Comparison of ENCODE assay signal across 26 cellular contexts in the genomic region with DNA sequence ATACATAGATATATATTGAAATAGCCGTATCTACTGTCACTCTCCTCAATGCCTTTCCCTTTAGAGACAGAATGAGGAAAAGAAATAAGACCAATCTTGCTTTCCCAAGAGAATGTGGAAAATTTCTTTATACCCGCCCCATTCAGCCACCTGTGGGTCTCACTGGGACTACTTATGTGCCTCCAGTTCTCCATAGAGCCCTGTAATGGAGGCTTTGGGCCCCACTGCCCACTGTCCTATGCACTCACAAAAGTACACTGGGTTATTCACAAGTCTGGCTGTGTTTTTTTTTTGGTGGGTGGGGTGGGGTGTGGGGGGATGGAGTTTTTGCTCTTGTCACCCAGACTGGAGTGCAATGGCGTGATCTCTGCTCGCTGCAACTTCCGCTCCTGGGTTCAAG.
A peak's percentile ranks its signal among the peaks of the same experiment; 100 is the strongest.
DNase-seq lines count a peak whose midpoint lies in the region; ATAC-seq and TF ChIP-seq lines count a peak whose summit lies in the region.
"Had no signal": no experiment of that assay in that cellular context is flagged by ENCODE, and none has a peak within 500 bp of the region (broad histone marks: within the 10 kb centered on the region; RNA-seq: fewer than 3 reads in every experiment).

No MANE protein-coding gene starts in this region.

- H3K27ac ChIP-seq in breast epithelium (no peak overlapping the region), GM23338 (ENCODE audit: low read depth) (no peak overlapping the region)
- H3K27ac ChIP-seq: BLaER1, GM23248 had no signal

- H3K36me3 ChIP-seq in breast epithelium (no peaks in the 10 kb centered on the region), GM23338 (ENCODE audit: insufficient read depth) (no peaks in the 10 kb centered on the region)
- H3K36me3 ChIP-seq: BLaER1, MG63 had no signal

- no peak overlapping the region for H3K4me3 Mint-ChIP-seq in stimulated activated naive CD8-positive, alpha-beta T cell treated with anti-CD3 and anti-CD28 coated beads, Interleukin-15, amount 100 ng/mL, for 72 hours
- no peak overlapping the region for H3K4me3 Mint-ChIP-seq in activated T-helper 17 cell treated with anti-CD3 and anti-CD28 coated beads, Interleukin-2, amount 50 U/mL, for 72 hours
- H3K4me3 Mint-ChIP-seq in GM23338: no peak overlapping the region
- H3K4me3 Mint-ChIP-seq: CD4-positive, CD25-positive, alpha-beta regulatory T cell; H9; T-helper 1 cell treated with Interleukin-12 subunit alpha and Interleukin-12 subunit beta and Interleukin-4 antibody, amounts not matched to agents 30 μg/mL and 1 μg/mL, for 36 hours had no signal

- H3K36me3 Mint-ChIP-seq in activated T-helper 17 cell treated with anti-CD3 and anti-CD28 coated beads, Interleukin-2, amount 50 U/mL, for 72 hours (ENCODE audit: low read depth): no peaks in the 10 kb centered on the region
- H3K36me3 Mint-ChIP-seq in GM23338 (ENCODE audit: low read depth): no peaks in the 10 kb centered on the region
- H3K36me3 Mint-ChIP-seq: CD4-positive, CD25-positive, alpha-beta regulatory T cell had no signal

- H3K27me3 Mint-ChIP-seq in stimulated activated naive CD8-positive, alpha-beta T cell treated with anti-CD3 and anti-CD28 coated beads, Interleukin-15, amount 100 ng/mL, for 72 hours: no peaks in the 10 kb centered on the region
- peaks cover 3% of the 10 kb centered on the region for H3K27me3 Mint-ChIP-seq in activated T-helper 17 cell treated with anti-CD3 and anti-CD28 coated beads, Interleukin-2, amount 50 U/mL, for 72 hours
- peaks cover 1% of the 10 kb centered on the region for H3K27me3 Mint-ChIP-seq in GM23338 (ENCODE audit: insufficient read depth, low read depth, poor library complexity)

- peak; percentile 38 for ATAC-seq in stimulated activated naive CD8-positive, alpha-beta T cell treated with anti-CD3 and anti-CD28 coated beads, Interleukin-15, amount 100 ng/mL, for 72 hours
- no peak for ATAC-seq in stimulated activated naive CD8-positive, alpha-beta T cell treated with anti-CD3 and anti-CD28 coated beads, Interleukin-15, Interleukin-2, amounts not matched to agents 100 U/mL and 50 U/mL, for 24 hours
- peak; percentile 12 for ATAC-seq in GM19455 (IDR thresholded peaks at IDR 0.05; ENCODE audit: unreplicated experiment)
- ATAC-seq in HG02610 (IDR thresholded peaks at IDR 0.05; ENCODE audit: unreplicated experiment): peak; percentile 14
- no peak for ATAC-seq in activated T-helper 17 cell treated with anti-CD3 and anti-CD28 coated beads, Interleukin-2, amount 50 U/mL, for 72 hours (replicated peaks)
- ATAC-seq in GM23338: no peak
- ATAC-seq: PC-3 had no signal

- H3K9me3 Mint-ChIP-seq in stimulated activated naive CD8-positive, alpha-beta T cell treated with anti-CD3 and anti-CD28 coated beads, Interleukin-15, amount 100 ng/mL, for 72 hours: no peaks in the 10 kb centered on the region
- no peaks in the 10 kb centered on the region for H3K9me3 Mint-ChIP-seq in activated T-helper 17 cell treated with anti-CD3 and anti-CD28 coated beads, Interleukin-2, amount 50 U/mL, for 72 hours
- H3K9me3 Mint-ChIP-seq in GM23338: no peaks in the 10 kb centered on the region
- H3K9me3 Mint-ChIP-seq: H9; T-helper 1 cell treated with Interleukin-12 subunit alpha and Interleukin-12 subunit beta and Interleukin-4 antibody, amounts not matched to agents 30 μg/mL and 1 μg/mL, for 36 hours had no signal

- no peaks in the 10 kb centered on the region for H3K9me2 ChIP-seq in GM23338 (ENCODE audit: insufficient read depth)
- H3K9me2 ChIP-seq: SK-N-SH had no signal

- no peaks in the 10 kb centered on the region for H3K79me2 ChIP-seq in GM23338 (replicated peaks; ENCODE audit: insufficient read depth)

- no peaks in the 10 kb centered on the region for H3K27me3 ChIP-seq in breast epithelium
- H3K27me3 ChIP-seq in GM23338 (ENCODE audit: insufficient read depth): no peaks in the 10 kb centered on the region
- H3K27me3 ChIP-seq: BLaER1, MG63 had no signal

- peaks cover 0 to 4% of the 10 kb centered on the region in 2 donors for H3K9me3 ChIP-seq in breast epithelium
- H3K9me3 ChIP-seq: BLaER1, MG63, SK-N-SH had no signal

- no peak overlapping the region for H3K27ac Mint-ChIP-seq in stimulated activated naive CD8-positive, alpha-beta T cell treated with anti-CD3 and anti-CD28 coated beads, Interleukin-15, amount 100 ng/mL, for 72 hours
- H3K27ac Mint-ChIP-seq in activated T-helper 17 cell treated with anti-CD3 and anti-CD28 coated beads, Interleukin-2, amount 50 U/mL, for 72 hours: peak overlapping the region; percentile 36
- no peak overlapping the region for H3K27ac Mint-ChIP-seq in GM23338
- H3K27ac Mint-ChIP-seq: CD4-positive, CD25-positive, alpha-beta regulatory T cell; H9; T-helper 1 cell treated with Interleukin-12 subunit alpha and Interleukin-12 subunit beta and Interleukin-4 antibody, amounts not matched to agents 30 μg/mL and 1 μg/mL, for 36 hours had no signal

- peaks cover 8% of the 10 kb centered on the region for H3K4me1 Mint-ChIP-seq in stimulated activated naive CD8-positive, alpha-beta T cell treated with anti-CD3 and anti-CD28 coated beads, Interleukin-15, amount 100 ng/mL, for 72 hours
- H3K4me1 Mint-ChIP-seq in activated T-helper 17 cell treated with anti-CD3 and anti-CD28 coated beads, Interleukin-2, amount 50 U/mL, for 72 hours: no peaks in the 10 kb centered on the region
- peaks cover 10% of the 10 kb centered on the region; the same call in 2 of the 3 replicates for H3K4me1 Mint-ChIP-seq in GM23338
- H3K4me1 Mint-ChIP-seq: CD4-positive, CD25-positive, alpha-beta regulatory T cell had no signal

- TF ChIP-seq CTCF in breast epithelium (IDR thresholded peaks at IDR 0.05): no peak
- TF ChIP-seq CTCF in GM23338 (conservative IDR thresholded peaks at IDR 0.05; ENCODE audit: low read depth in 2 of 2): no peak

- intact Hi-C loops in breast epithelium (cut with DNase I; ENCODE audit: low total_unique reads): no loop called here

- no peak overlapping the region for H3K4me2 ChIP-seq in GM23338
- H3K4me2 ChIP-seq: BLaER1, SK-N-SH had no signal

- no peaks in the 10 kb centered on the region for H3K4me1 ChIP-seq in breast epithelium
- no peaks in the 10 kb centered on the region; the same call in 1 of the 2 replicates for H3K4me1 ChIP-seq in GM23338 (ENCODE audit: insufficient read depth)
- H3K4me1 ChIP-seq: BLaER1 had no signal

- H3F3A ChIP-seq in GM23338 (replicated peaks; ENCODE audit: low read depth): no peaks in the 10 kb centered on the region

- DNase-seq in stimulated activated naive CD8-positive, alpha-beta T cell treated with anti-CD3 and anti-CD28 coated beads, Interleukin-15, amount 100 ng/mL, for 72 hours: no peak
- no peak for DNase-seq in stimulated activated naive CD8-positive, alpha-beta T cell treated with anti-CD3 and anti-CD28 coated beads, Interleukin-15, Interleukin-2, amounts not matched to agents 100 U/mL and 50 U/mL, for 24 hours
- DNase-seq in breast epithelium (ENCODE audit: low spot score in 2 of 2): no peak
- DNase-seq in HT-29 (ENCODE audit: low spot score): no peak
- no peak for DNase-seq in GM23338 (ENCODE audit: low spot score)
- DNase-seq: GM23248; H9; IMR-90; KG1; MG63; NCI-H1105 treated with DMSO at 0.1 percent for 48 hours; NCI-H146; NCI-H1930; NCI-H446; NCI-H524 treated with DMSO at 0.1 percent for 48 hours; NCI-H774; NK-92 treated with Interleukin-12 subunit alpha and Interleukin-12 subunit beta, amount 100 ng/mL, for 24 hours; PC-3; SK-N-SH; SW 1271 had no signal

- no peak overlapping the region for H2AFZ ChIP-seq in GM23338
- H2AFZ ChIP-seq: GM23248 had no signal

- no peak overlapping the region for H3K4me3 ChIP-seq in breast epithelium
- no peak overlapping the region for H3K4me3 ChIP-seq in GM23338
- H3K4me3 ChIP-seq: BLaER1, GM23248, MG63 had no signal

- no peak for TF ChIP-seq POLR2A in breast epithelium (IDR thresholded peaks at IDR 0.05)

- H4K20me1 ChIP-seq in GM23338 (replicated peaks; ENCODE audit: insufficient read depth): no peaks in the 10 kb centered on the region
- H4K20me1 ChIP-seq: BLaER1 had no signal

TF ChIP-seq in GM23338, 12 proteins besides CTCF, POLR2A, EP300 and RAD21:
- TF ChIP-seq, protein P1, sequence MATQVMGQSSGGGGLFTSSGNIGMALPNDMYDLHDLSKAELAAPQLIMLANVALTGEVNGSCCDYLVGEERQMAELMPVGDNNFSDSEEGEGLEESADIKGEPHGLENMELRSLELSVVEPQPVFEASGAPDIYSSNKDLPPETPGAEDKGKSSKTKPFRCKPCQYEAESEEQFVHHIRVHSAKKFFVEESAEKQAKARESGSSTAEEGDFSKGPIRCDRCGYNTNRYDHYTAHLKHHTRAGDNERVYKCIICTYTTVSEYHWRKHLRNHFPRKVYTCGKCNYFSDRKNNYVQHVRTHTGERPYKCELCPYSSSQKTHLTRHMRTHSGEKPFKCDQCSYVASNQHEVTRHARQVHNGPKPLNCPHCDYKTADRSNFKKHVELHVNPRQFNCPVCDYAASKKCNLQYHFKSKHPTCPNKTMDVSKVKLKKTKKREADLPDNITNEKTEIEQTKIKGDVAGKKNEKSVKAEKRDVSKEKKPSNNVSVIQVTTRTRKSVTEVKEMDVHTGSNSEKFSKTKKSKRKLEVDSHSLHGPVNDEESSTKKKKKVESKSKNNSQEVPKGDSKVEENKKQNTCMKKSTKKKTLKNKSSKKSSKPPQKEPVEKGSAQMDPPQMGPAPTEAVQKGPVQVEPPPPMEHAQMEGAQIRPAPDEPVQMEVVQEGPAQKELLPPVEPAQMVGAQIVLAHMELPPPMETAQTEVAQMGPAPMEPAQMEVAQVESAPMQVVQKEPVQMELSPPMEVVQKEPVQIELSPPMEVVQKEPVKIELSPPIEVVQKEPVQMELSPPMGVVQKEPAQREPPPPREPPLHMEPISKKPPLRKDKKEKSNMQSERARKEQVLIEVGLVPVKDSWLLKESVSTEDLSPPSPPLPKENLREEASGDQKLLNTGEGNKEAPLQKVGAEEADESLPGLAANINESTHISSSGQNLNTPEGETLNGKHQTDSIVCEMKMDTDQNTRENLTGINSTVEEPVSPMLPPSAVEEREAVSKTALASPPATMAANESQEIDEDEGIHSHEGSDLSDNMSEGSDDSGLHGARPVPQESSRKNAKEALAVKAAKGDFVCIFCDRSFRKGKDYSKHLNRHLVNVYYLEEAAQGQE (IDR thresholded peaks at IDR 0.05; ENCODE audit: unreplicated experiment): no peak
- no peak for TF ChIP-seq ZNF331 (CRISPR knock-in tag; IDR thresholded peaks at IDR 0.05; ENCODE audit: low read depth)
- no peak for TF ChIP-seq NANOG (IDR thresholded peaks at IDR 0.05; ENCODE audit: borderline replicate concordance)
- no peak for TF ChIP-seq EZH2 (IDR thresholded peaks at IDR 0.05; ENCODE audit: low read depth, unreplicated experiment)
- TF ChIP-seq, protein P2, sequence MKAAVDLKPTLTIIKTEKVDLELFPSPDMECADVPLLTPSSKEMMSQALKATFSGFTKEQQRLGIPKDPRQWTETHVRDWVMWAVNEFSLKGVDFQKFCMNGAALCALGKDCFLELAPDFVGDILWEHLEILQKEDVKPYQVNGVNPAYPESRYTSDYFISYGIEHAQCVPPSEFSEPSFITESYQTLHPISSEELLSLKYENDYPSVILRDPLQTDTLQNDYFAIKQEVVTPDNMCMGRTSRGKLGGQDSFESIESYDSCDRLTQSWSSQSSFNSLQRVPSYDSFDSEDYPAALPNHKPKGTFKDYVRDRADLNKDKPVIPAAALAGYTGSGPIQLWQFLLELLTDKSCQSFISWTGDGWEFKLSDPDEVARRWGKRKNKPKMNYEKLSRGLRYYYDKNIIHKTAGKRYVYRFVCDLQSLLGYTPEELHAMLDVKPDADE (IDR thresholded peaks at IDR 0.05): no peak
- TF ChIP-seq JUNB (IDR thresholded peaks at IDR 0.05; ENCODE audit: unreplicated experiment): no peak

Comparison
In these comparisons a context has a peak if more than half of its experiments do, and no peak if none do; other contexts are left out.
1. ATAC-seq: peak in stimulated activated naive CD8-positive, alpha-beta T cell treated with anti-CD3 and anti-CD28 coated beads, Interleukin-15, amount 100 ng/mL, for 72 hours (single experiment), GM19455 (single experiment) and HG02610 (single experiment); none in stimulated activated naive CD8-positive, alpha-beta T cell treated with anti-CD3 and anti-CD28 coated beads, Interleukin-15, Interleukin-2, amounts not matched to agents 100 U/mL and 50 U/mL, for 24 hours (single experiment), activated T-helper 17 cell treated with anti-CD3 and anti-CD28 coated beads, Interleukin-2, amount 50 U/mL, for 72 hours (single experiment) and GM23338 (single experiment).